ENCODE assay signal across 1 cellular context in the genomic region with DNA sequence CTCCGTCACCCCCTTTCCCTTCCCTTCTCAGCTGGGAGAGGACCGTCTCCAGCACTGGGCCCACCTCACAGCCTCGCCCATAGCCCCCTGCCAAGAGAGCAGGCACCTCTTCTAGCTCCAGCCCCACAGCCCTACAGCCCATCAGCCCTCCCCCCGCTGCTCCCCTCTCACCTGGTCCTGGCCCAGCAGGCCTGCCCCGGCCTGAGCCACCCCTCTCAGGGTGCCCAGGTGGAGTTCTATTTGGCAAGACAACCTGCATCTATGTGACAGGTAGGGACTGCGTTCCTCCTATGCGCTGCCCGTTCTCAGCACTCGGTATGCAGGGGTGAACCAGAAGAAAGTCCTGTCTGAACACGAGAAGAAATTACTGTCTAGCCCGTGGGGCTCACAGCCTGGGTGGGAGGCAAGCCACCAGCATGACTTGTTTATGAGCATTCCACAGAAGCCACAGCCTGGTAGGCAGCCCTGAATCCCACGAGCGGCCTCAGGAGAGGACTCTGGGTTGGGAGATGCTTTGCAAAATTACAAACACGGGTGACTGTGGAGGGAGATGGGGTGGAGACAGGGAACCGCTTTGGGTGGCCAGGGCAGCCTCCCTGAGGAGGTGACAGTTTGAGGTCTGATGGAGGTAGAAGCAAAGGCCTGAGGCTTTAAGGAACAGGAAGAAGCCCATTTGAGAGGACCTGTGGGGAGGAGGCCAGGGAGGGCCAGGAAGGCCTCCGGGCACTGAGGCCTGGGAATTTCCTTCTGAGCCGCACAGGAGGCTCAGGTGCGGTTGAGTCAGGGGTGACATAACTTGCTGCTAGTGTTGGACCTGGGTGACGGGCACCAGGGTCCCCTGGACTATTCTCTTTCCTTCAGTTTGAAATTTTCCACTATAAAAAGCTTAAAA.
TF ChIP-seq lines count a peak whose summit lies in the region.

No MANE protein-coding gene starts in this region.

TF ChIP-seq in HEK293, 187 proteins besides CTCF, POLR2A, EP300 and RAD21 (continues in another document):
- TF ChIP-seq, protein P1, sequence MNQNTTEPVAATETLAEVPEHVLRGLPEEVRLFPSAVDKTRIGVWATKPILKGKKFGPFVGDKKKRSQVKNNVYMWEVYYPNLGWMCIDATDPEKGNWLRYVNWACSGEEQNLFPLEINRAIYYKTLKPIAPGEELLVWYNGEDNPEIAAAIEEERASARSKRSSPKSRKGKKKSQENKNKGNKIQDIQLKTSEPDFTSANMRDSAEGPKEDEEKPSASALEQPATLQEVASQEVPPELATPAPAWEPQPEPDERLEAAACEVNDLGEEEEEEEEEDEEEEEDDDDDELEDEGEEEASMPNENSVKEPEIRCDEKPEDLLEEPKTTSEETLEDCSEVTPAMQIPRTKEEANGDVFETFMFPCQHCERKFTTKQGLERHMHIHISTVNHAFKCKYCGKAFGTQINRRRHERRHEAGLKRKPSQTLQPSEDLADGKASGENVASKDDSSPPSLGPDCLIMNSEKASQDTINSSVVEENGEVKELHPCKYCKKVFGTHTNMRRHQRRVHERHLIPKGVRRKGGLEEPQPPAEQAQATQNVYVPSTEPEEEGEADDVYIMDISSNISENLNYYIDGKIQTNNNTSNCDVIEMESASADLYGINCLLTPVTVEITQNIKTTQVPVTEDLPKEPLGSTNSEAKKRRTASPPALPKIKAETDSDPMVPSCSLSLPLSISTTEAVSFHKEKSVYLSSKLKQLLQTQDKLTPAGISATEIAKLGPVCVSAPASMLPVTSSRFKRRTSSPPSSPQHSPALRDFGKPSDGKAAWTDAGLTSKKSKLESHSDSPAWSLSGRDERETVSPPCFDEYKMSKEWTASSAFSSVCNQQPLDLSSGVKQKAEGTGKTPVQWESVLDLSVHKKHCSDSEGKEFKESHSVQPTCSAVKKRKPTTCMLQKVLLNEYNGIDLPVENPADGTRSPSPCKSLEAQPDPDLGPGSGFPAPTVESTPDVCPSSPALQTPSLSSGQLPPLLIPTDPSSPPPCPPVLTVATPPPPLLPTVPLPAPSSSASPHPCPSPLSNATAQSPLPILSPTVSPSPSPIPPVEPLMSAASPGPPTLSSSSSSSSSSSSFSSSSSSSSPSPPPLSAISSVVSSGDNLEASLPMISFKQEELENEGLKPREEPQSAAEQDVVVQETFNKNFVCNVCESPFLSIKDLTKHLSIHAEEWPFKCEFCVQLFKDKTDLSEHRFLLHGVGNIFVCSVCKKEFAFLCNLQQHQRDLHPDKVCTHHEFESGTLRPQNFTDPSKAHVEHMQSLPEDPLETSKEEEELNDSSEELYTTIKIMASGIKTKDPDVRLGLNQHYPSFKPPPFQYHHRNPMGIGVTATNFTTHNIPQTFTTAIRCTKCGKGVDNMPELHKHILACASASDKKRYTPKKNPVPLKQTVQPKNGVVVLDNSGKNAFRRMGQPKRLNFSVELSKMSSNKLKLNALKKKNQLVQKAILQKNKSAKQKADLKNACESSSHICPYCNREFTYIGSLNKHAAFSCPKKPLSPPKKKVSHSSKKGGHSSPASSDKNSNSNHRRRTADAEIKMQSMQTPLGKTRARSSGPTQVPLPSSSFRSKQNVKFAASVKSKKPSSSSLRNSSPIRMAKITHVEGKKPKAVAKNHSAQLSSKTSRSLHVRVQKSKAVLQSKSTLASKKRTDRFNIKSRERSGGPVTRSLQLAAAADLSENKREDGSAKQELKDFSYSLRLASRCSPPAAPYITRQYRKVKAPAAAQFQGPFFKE (tag by site-specific recombination; IDR thresholded peaks at IDR 0.05; ENCODE audit: borderline replicate concordance): no peak
- TF ChIP-seq, protein P2, sequence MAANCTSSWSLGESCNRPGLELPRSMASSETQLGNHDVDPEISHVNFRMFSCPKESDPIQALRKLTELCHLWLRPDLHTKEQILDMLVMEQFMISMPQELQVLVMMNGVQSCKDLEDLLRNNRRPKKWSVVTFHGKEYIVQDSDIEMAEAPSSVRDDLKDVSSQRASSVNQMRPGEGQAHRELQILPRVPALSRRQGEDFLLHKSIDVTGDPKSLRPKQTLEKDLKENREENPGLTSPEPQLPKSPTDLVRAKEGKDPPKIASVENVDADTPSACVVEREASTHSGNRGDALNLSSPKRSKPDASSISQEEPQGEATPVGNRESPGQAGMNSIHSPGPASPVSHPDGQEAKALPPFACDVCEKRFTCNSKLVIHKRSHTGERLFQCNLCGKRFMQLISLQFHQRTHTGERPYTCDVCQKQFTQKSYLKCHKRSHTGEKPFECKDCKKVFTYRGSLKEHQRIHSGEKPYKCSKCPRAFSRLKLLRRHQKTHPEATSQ (tag by site-specific recombination; IDR thresholded peaks at IDR 0.05): no peak
- TF ChIP-seq, protein P3, sequence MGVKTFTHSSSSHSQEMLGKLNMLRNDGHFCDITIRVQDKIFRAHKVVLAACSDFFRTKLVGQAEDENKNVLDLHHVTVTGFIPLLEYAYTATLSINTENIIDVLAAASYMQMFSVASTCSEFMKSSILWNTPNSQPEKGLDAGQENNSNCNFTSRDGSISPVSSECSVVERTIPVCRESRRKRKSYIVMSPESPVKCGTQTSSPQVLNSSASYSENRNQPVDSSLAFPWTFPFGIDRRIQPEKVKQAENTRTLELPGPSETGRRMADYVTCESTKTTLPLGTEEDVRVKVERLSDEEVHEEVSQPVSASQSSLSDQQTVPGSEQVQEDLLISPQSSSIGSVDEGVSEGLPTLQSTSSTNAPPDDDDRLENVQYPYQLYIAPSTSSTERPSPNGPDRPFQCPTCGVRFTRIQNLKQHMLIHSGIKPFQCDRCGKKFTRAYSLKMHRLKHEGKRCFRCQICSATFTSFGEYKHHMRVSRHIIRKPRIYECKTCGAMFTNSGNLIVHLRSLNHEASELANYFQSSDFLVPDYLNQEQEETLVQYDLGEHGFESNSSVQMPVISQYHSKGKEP (tag by site-specific recombination; IDR thresholded peaks at IDR 0.05): no peak
- TF ChIP-seq, protein P4, sequence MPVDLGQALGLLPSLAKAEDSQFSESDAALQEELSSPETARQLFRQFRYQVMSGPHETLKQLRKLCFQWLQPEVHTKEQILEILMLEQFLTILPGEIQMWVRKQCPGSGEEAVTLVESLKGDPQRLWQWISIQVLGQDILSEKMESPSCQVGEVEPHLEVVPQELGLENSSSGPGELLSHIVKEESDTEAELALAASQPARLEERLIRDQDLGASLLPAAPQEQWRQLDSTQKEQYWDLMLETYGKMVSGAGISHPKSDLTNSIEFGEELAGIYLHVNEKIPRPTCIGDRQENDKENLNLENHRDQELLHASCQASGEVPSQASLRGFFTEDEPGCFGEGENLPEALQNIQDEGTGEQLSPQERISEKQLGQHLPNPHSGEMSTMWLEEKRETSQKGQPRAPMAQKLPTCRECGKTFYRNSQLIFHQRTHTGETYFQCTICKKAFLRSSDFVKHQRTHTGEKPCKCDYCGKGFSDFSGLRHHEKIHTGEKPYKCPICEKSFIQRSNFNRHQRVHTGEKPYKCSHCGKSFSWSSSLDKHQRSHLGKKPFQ (tag by site-specific recombination; IDR thresholded peaks at IDR 0.05): no peak
- TF ChIP-seq, protein P5, sequence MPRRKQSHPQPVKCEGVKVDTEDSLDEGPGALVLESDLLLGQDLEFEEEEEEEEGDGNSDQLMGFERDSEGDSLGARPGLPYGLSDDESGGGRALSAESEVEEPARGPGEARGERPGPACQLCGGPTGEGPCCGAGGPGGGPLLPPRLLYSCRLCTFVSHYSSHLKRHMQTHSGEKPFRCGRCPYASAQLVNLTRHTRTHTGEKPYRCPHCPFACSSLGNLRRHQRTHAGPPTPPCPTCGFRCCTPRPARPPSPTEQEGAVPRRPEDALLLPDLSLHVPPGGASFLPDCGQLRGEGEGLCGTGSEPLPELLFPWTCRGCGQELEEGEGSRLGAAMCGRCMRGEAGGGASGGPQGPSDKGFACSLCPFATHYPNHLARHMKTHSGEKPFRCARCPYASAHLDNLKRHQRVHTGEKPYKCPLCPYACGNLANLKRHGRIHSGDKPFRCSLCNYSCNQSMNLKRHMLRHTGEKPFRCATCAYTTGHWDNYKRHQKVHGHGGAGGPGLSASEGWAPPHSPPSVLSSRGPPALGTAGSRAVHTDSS (tag by site-specific recombination; IDR thresholded peaks at IDR 0.05): no peak
- TF ChIP-seq ZNF677 (tag by site-specific recombination; IDR thresholded peaks at IDR 0.05) (no peak), ZNF169 (tag by site-specific recombination; IDR thresholded peaks at IDR 0.05) (no peak), ZNF558 (tag by site-specific recombination; IDR thresholded peaks at IDR 0.05) (no peak), ZNF792 (tag by site-specific recombination; IDR thresholded peaks at IDR 0.05) (no peak), ZNF660 (tag by site-specific recombination; IDR thresholded peaks at IDR 0.05) (no peak), YY2 (tag by site-specific recombination; IDR thresholded peaks at IDR 0.05) (no peak), MZF1 (tag by site-specific recombination; IDR thresholded peaks at IDR 0.05; ENCODE audit: borderline replicate concordance) (no peak), ZNF571 (tag by site-specific recombination; IDR thresholded peaks at IDR 0.05) (no peak), ZNF10 (tag by site-specific recombination; IDR thresholded peaks at IDR 0.05) (no peak), ZNF426 (tag by site-specific recombination; IDR thresholded peaks at IDR 0.05) (no peak), ZSCAN23 (tag by site-specific recombination; IDR thresholded peaks at IDR 0.05) (no peak), YY1 (tag by site-specific recombination; IDR thresholded peaks at IDR 0.05) (no peak), WT1 (tag by site-specific recombination; IDR thresholded peaks at IDR 0.05) (no peak), ZNF133 (tag by site-specific recombination; IDR thresholded peaks at IDR 0.05) (peak; percentile 75; the same call in 1 of the 2 replicates), ZNF404 (tag by site-specific recombination; IDR thresholded peaks at IDR 0.05) (no peak), ZNF335 (tag by site-specific recombination; conservative IDR thresholded peaks at IDR 0.05) (peak; percentile 18; the same call in 1 of the 2 replicates), ZNF266 (tag by site-specific recombination; IDR thresholded peaks at IDR 0.05; ENCODE audit: low read depth) (no peak), BCL11B (tag by site-specific recombination; IDR thresholded peaks at IDR 0.05; ENCODE audit: low read depth) (no peak), ZNF549 (tag by site-specific recombination; IDR thresholded peaks at IDR 0.05) (no peak), TCF7L2 (IDR thresholded peaks at IDR 0.05; ENCODE audit: borderline replicate concordance, low read depth, low read length) (no peak), ZNF530 (tag by site-specific recombination; IDR thresholded peaks at IDR 0.05; ENCODE audit: low read depth) (no peak), ZNF121 (tag by site-specific recombination; IDR thresholded peaks at IDR 0.05) (no peak), ZNF510 (tag by site-specific recombination; IDR thresholded peaks at IDR 0.05; ENCODE audit: insufficient replicate concordance) (no peak), ZNF223 (tag by site-specific recombination; IDR thresholded peaks at IDR 0.05) (no peak), ZNF529 (tag by site-specific recombination; IDR thresholded peaks at IDR 0.05; ENCODE audit: insufficient replicate concordance) (no peak), KLF10 (tag by site-specific recombination; IDR thresholded peaks at IDR 0.05) (no peak)
- TF ChIP-seq, protein P6, sequence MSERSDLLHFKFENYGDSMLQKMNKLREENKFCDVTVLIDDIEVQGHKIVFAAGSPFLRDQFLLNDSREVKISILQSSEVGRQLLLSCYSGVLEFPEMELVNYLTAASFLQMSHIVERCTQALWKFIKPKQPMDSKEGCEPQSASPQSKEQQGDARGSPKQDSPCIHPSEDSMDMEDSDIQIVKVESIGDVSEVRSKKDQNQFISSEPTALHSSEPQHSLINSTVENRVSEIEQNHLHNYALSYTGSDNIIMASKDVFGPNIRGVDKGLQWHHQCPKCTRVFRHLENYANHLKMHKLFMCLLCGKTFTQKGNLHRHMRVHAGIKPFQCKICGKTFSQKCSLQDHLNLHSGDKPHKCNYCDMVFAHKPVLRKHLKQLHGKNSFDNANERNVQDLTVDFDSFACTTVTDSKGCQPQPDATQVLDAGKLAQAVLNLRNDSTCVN (tag by site-specific recombination; optimal IDR thresholded peaks at IDR 0.05): no peak
- TF ChIP-seq, protein P7, sequence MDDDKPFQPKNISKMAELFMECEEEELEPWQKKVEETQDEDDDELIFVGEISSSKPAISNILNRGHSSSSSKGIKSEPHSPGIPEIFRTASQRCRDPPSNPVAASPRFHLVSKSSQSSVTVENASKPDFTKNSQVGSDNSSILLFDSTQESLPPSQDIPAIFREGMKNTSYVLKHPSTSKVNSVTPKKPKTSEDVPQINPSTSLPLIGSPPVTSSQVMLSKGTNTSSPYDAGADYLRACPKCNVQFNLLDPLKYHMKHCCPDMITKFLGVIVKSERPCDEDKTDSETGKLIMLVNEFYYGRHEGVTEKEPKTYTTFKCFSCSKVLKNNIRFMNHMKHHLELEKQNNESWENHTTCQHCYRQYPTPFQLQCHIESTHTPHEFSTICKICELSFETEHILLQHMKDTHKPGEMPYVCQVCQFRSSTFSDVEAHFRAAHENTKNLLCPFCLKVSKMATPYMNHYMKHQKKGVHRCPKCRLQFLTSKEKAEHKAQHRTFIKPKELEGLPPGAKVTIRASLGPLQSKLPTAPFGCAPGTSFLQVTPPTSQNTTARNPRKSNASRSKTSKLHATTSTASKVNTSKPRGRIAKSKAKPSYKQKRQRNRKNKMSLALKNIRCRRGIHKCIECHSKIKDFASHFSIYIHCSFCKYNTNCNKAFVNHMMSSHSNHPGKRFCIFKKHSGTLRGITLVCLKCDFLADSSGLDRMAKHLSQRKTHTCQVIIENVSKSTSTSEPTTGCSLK (tag by site-specific recombination; IDR thresholded peaks at IDR 0.05): no peak
- TF ChIP-seq, protein P8, sequence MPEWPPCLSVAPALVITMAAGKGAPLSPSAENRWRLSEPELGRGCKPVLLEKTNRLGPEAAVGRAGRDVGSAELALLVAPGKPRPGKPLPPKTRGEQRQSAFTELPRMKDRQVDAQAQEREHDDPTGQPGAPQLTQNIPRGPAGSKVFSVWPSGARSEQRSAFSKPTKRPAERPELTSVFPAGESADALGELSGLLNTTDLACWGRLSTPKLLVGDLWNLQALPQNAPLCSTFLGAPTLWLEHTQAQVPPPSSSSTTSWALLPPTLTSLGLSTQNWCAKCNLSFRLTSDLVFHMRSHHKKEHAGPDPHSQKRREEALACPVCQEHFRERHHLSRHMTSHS (tag by site-specific recombination; IDR thresholded peaks at IDR 0.05): no peak
- TF ChIP-seq, protein P9, sequence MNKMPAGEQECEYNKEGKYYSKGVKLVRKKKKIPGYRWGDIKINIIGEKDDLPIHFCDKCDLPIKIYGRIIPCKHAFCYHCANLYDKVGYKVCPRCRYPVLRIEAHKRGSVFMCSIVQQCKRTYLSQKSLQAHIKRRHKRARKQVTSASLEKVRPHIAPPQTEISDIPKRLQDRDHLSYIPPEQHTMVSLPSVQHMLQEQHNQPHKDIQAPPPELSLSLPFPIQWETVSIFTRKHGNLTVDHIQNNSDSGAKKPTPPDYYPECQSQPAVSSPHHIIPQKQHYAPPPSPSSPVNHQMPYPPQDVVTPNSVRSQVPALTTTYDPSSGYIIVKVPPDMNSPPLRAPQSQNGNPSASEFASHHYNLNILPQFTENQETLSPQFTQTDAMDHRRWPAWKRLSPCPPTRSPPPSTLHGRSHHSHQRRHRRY (tag by site-specific recombination; IDR thresholded peaks at IDR 0.05): 0 out of 2 replicates have a peak, but pooled peaks have one; percentile 6
- TF ChIP-seq, protein P10, sequence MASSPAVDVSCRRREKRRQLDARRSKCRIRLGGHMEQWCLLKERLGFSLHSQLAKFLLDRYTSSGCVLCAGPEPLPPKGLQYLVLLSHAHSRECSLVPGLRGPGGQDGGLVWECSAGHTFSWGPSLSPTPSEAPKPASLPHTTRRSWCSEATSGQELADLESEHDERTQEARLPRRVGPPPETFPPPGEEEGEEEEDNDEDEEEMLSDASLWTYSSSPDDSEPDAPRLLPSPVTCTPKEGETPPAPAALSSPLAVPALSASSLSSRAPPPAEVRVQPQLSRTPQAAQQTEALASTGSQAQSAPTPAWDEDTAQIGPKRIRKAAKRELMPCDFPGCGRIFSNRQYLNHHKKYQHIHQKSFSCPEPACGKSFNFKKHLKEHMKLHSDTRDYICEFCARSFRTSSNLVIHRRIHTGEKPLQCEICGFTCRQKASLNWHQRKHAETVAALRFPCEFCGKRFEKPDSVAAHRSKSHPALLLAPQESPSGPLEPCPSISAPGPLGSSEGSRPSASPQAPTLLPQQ (tag by site-specific recombination; IDR thresholded peaks at IDR 0.05): peak; percentile 16; the same call in 1 of the 2 replicates
